Comparison of ENCODE assay signal across 10 cellular contexts in genomic region chr11:18578975-18579598, GRCh38. TPM values are rescaled to one million over a fixed set of nuclear protein-coding genes. Genes with fewer than 3 reads are reported as not detected.
A peak's percentile ranks its signal among the peaks of the same experiment; 100 is the strongest.
DNase-seq lines count a peak whose midpoint lies in the region; ATAC-seq and TF ChIP-seq lines count a peak whose summit lies in the region.
"Had no signal": no experiment of that assay in that cellular context is flagged by ENCODE, and none has a peak within 500 bp of the region (broad histone marks: within the 10 kb centered on the region; RNA-seq: fewer than 3 reads in every experiment).

No MANE protein-coding gene starts in this region.

- no peak for TF ChIP-seq CTCF in GM12865 (IDR thresholded peaks at IDR 0.05; ENCODE audit: insufficient read depth, low read depth, low read length, missing control alignments)
- no peak for TF ChIP-seq CTCF in RWPE1 (conservative IDR thresholded peaks at IDR 0.05; ENCODE audit: low read depth)
- TF ChIP-seq CTCF in mucosa of descending colon (IDR thresholded peaks at IDR 0.05) = no peak
- TF ChIP-seq CTCF in vagina (IDR thresholded peaks at IDR 0.05) = no peak
- TF ChIP-seq CTCF in dorsolateral prefrontal cortex (IDR thresholded peaks at IDR 0.05 in 54 of 56, conservative IDR thresholded peaks at IDR 0.05 in 2 of 56; ENCODE audit: low read depth in 1 of 56, partially characterized antibody in 56 of 56) = no peak

- no peak for TF ChIP-seq POLR2A in vagina (IDR thresholded peaks at IDR 0.05)

- H3K9me3 ChIP-seq in mucosa of descending colon = no peaks in the 10 kb centered on the region
- no peaks in the 10 kb centered on the region for H3K9me3 ChIP-seq in vagina

- H3K4me1 ChIP-seq in mucosa of descending colon (ENCODE audit: low read depth) (peaks cover 8% of the 10 kb centered on the region), vagina (no peaks in the 10 kb centered on the region)

- DNase-seq in GM12865 (ENCODE audit: low read depth) (peak; percentile 23), RWPE1 (ENCODE audit: low spot score) (no peak), mucosa of descending colon (peak; percentile 68 to 86 (median 76)), vagina (ENCODE audit: extremely low spot score in 2 of 2) (no peak), HEK293T (ENCODE audit: extremely low spot score) (no peak), dorsolateral prefrontal cortex (no peak), left ventricle myocardium superior (no peak)
- DNase-seq: activated gamma-delta T cell had no signal

- no peaks in the 10 kb centered on the region for H3K27me3 ChIP-seq in vagina
- H3K27me3 ChIP-seq in dorsolateral prefrontal cortex = no peaks in the 10 kb centered on the region

- POLR2A ChIA-PET in RWPE1 (lab: Yijun Ruan, JAX; ENCODE audit: low non-redundant PET) = no interaction called here
- POLR2A ChIA-PET in HEK293T (lab: Yijun Ruan, JAX) = interaction anchor here (0.6 to 1.4 kb wide), 2 partner anchors 9 to 37 kb away, joined by 3 to 7 read pairs; partner anchors contain the start of gene UEVLD

- ATAC-seq in GM21723 (IDR thresholded peaks at IDR 0.05; ENCODE audit: unreplicated experiment) (peak; percentile 72), mucosa of descending colon (peak; percentile 98), left ventricle myocardium superior (no peak)

- intact Hi-C loops in mucosa of descending colon (cut with DNase I, micrococcal nuclease) (no loop called here), vagina (cut with DNase I) (no loop called here), dorsolateral prefrontal cortex (cut with DNase I) (no loop called here), left ventricle myocardium superior (cut with micrococcal nuclease) (no loop called here)

- H3K4me3 ChIP-seq in GM12865 (ENCODE audit: low read depth, low read length) = no peak overlapping the region
- no peak overlapping the region for H3K4me3 ChIP-seq in mucosa of descending colon
- no peak overlapping the region for H3K4me3 ChIP-seq in vagina
- no peak overlapping the region for H3K4me3 ChIP-seq in dorsolateral prefrontal cortex

- H3K36me3 ChIP-seq in mucosa of descending colon (ENCODE audit: low read depth) (no peaks in the 10 kb centered on the region), vagina (peaks cover 0 to 23% of the 10 kb centered on the region in 2 donors)

- H3K27ac ChIP-seq in RWPE1 (peak overlapping the region; percentile 43; the same call in 1 of the 2 replicates), vagina (no peak overlapping the region), dorsolateral prefrontal cortex (no peak overlapping the region)
- H3K27ac ChIP-seq: HL-60 had no signal

- CTCF ChIA-PET in RWPE1 (lab: Yijun Ruan, JAX) (interaction anchor here (0.7 kb wide), 1 partner anchor 463 kb away, joined by 3 read pairs; no protein-coding TSS in a partner anchor), HEK293T (lab: Yijun Ruan, JAX) (no interaction called here)

TF ChIP-seq in HEK293T, 16 proteins besides CTCF, POLR2A, EP300 and RAD21:
- no peak for TF ChIP-seq TARDBP (IDR thresholded peaks at IDR 0.05)
- TF ChIP-seq FOXM1 (IDR thresholded peaks at IDR 0.05; ENCODE audit: borderline replicate concordance) = no peak
- no peak for TF ChIP-seq HDGF (IDR thresholded peaks at IDR 0.05; ENCODE audit: borderline replicate concordance)
- TF ChIP-seq, protein P1, sequence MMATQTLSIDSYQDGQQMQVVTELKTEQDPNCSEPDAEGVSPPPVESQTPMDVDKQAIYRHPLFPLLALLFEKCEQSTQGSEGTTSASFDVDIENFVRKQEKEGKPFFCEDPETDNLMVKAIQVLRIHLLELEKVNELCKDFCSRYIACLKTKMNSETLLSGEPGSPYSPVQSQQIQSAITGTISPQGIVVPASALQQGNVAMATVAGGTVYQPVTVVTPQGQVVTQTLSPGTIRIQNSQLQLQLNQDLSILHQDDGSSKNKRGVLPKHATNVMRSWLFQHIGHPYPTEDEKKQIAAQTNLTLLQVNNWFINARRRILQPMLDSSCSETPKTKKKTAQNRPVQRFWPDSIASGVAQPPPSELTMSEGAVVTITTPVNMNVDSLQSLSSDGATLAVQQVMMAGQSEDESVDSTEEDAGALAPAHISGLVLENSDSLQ (IDR thresholded peaks at IDR 0.05) = no peak

RNA-seq across cellular contexts. Expression of gene UEVLD, which starts 9.4 kb away (rescaled TPM):
- total RNA-seq in mucosa of descending colon = 10 to 100 TPM; 34.8 to 36.7 (median 35.3) TPM
- 21.4 TPM for total RNA-seq in vagina
- total RNA-seq in dorsolateral prefrontal cortex = 10 to 100 TPM in 118 of 120 experiments, 1 to 10 TPM in 2; 7.9 to 27.1 (median 16.5) TPM
- total RNA-seq in left ventricle myocardium superior = 18.5 TPM

RNA-seq across cellular contexts. Expression of gene MISFA, which starts 20.5 kb away (rescaled TPM):
- 1 to 10 TPM; 2.8 to 3.8 (median 3.3) TPM for total RNA-seq in mucosa of descending colon
- total RNA-seq in vagina = not detected
- 10 to 100 TPM in 6 of 120 experiments, 1 to 10 TPM in 114; 1.5 to 13.4 (median 4.4) TPM for total RNA-seq in dorsolateral prefrontal cortex
- 10.3 TPM for total RNA-seq in left ventricle myocardium superior

RNA-seq across cellular contexts. Expression of gene TSG101, which starts 52.3 kb away (rescaled TPM):
- total RNA-seq in mucosa of descending colon (10 to 100 TPM; 60.6 to 71.1 (median 64.9) TPM), vagina (46.4 TPM), dorsolateral prefrontal cortex (10 to 100 TPM; 26.8 to 73.5 (median 51.6) TPM), left ventricle myocardium superior (63.3 TPM)

RNA-seq across cellular contexts. Expression of gene SPTY2D1, which starts 55.1 kb away (rescaled TPM):
- total RNA-seq in mucosa of descending colon = 10 to 100 TPM; 18.5 to 20.2 (median 18.6) TPM
- 23.8 TPM for total RNA-seq in vagina
- 10 to 100 TPM in 107 of 120 experiments, 1 to 10 TPM in 13; 7.7 to 28.7 (median 12.0) TPM for total RNA-seq in dorsolateral prefrontal cortex
- 9.4 TPM for total RNA-seq in left ventricle myocardium superior

Comparison
In these comparisons a context has a peak if more than half of its experiments do, and no peak if none do; other contexts are left out.
1. DNase-seq: peak in GM12865 (single experiment) and mucosa of descending colon (3 of 3); none in RWPE1 (single experiment), vagina (0 of 2), HEK293T (single experiment), dorsolateral prefrontal cortex (0 of 10) and left ventricle myocardium superior (single experiment).